In the genomic region with DNA sequence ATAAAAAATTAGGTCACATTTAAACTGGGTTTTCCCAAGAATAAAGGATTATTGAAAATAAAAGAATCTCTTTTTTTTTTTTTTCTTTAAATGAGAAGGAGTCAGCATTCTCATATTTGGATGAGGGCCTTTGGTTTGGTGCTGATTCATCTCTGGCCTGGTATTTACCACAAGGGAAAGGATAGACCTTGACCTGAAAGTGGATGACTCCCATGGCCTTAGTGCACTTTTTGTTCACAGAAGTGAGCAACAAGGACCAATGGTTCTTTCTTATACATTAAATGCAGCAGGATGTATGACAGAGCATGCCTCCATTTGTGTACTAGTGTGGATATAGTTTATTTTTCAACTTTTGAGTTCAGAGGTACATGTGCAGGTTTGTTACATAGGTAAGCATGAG, we compare ENCODE assay signal across 10 cellular contexts. TPM values are rescaled to one million over a fixed set of nuclear protein-coding genes. Genes with fewer than 3 reads are reported as not detected.
A peak's percentile ranks its signal among the peaks of the same experiment; 100 is the strongest.
DNase-seq lines count a peak whose midpoint lies in the region; ATAC-seq and TF ChIP-seq lines count a peak whose summit lies in the region.
"Had no signal": no experiment of that assay in that cellular context is flagged by ENCODE, and none has a peak within 500 bp of the region (broad histone marks: within the 10 kb centered on the region; RNA-seq: fewer than 3 reads in every experiment).

No MANE protein-coding gene starts in this region.

- H3K36me3 Mint-ChIP-seq in nephron progenitor cell (ENCODE audit: low read depth) = peaks cover 50% of the 10 kb centered on the region

- H3K27ac Mint-ChIP-seq in nephron progenitor cell = no peak overlapping the region

- in situ Hi-C loops in GM13977 (cut with MboI; ENCODE audit: low pct_unique_long_range_greater_than_20kb, low sequenced_read_pairs, unreplicated experiment) = loop anchor here (25.0 kb wide), 1 partner anchor 483 kb away; no protein-coding TSS in a partner anchor

- H4K20me1 ChIP-seq in PC-9 (ENCODE audit: insufficient read depth) = no peaks in the 10 kb centered on the region

- H3F3A ChIP-seq in PC-9 (ENCODE audit: insufficient read depth, low read depth) = peaks cover 8% of the 10 kb centered on the region; the same call in 1 of the 2 replicates

- CTCF ChIA-PET in PC-9 (lab: Charles Lee) = no interaction called here

- no peaks in the 10 kb centered on the region; the same call in 1 of the 2 replicates for H3K4me1 ChIP-seq in PC-9 (replicated peaks; ENCODE audit: insufficient read depth)

- no peak overlapping the region for H3K4me3 Mint-ChIP-seq in nephron progenitor cell

- H3K36me3 ChIP-seq in PC-9 (ENCODE audit: low read depth) = peaks cover 10% of the 10 kb centered on the region; the same call in 1 of the 2 replicates

- H3K4me1 Mint-ChIP-seq in nephron progenitor cell = peaks cover 9% of the 10 kb centered on the region

- no peaks in the 10 kb centered on the region for H3K9me3 Mint-ChIP-seq in nephron progenitor cell

- intact Hi-C loops in PC-9 (cut with micrococcal nuclease; ENCODE audit: unreplicated experiment) (no loop called here), dorsolateral prefrontal cortex (cut with DNase I) (no loop called here), left colon (cut with DNase I, micrococcal nuclease) (no loop called here)

- H3K4me3 ChIP-seq in choroid plexus epithelial cell (ENCODE audit: low read depth, low read length) = no peak overlapping the region
- H3K4me3 ChIP-seq in PC-9 = no peak overlapping the region
- no peak overlapping the region for H3K4me3 ChIP-seq in dorsolateral prefrontal cortex

- ATAC-seq in GM19468 (IDR thresholded peaks at IDR 0.05; ENCODE audit: extremely low read depth, unreplicated experiment) = peak; percentile 30
- peak; percentile 66 for ATAC-seq in HG03196 (IDR thresholded peaks at IDR 0.05; ENCODE audit: unreplicated experiment)
- no peak for ATAC-seq in left colon

- no peak overlapping the region for H2AFZ ChIP-seq in PC-9

- H3K27ac ChIP-seq in PC-9 (no peak overlapping the region), dorsolateral prefrontal cortex (no peak overlapping the region)

- POLR2A ChIA-PET in PC-9 (lab: Charles Lee; ENCODE audit: unreplicated experiment) = interaction anchor here (0.7 kb wide), 1 partner anchor 1727 kb away, joined by 4 read pairs; no protein-coding TSS in a partner anchor

- peak; percentile 17 for DNase-seq in GM13977 (ENCODE audit: low spot score)
- DNase-seq in choroid plexus epithelial cell (ENCODE audit: low read depth) = peak; percentile 59
- no peak for DNase-seq in nephron progenitor cell
- no peak for DNase-seq in PC-9
- DNase-seq in dorsolateral prefrontal cortex = no peak
- DNase-seq in left colon = no peak
- DNase-seq: kidney, OCI-M1 had no signal

- H3K4me2 ChIP-seq in PC-9 = no peak overlapping the region

- BruUV-seq in PC-9 (replicated peaks; lab: Mats Ljungman, UMichigan) = no TSS peak

- TF ChIP-seq CTCF in GM13977 (IDR thresholded peaks at IDR 0.05; ENCODE audit: extremely low read depth, insufficient read depth, missing control alignments) = no peak
- TF ChIP-seq CTCF in choroid plexus epithelial cell (conservative IDR thresholded peaks at IDR 0.05; ENCODE audit: low read depth, low read length) = no peak
- no peak for TF ChIP-seq CTCF in nephron progenitor cell (IDR thresholded peaks at IDR 0.05)
- TF ChIP-seq CTCF in PC-9 (conservative IDR thresholded peaks at IDR 0.05) = no peak
- no peak for TF ChIP-seq CTCF in dorsolateral prefrontal cortex (IDR thresholded peaks at IDR 0.05 in 54 of 56, conservative IDR thresholded peaks at IDR 0.05 in 2 of 56; ENCODE audit: low read depth in 1 of 56, partially characterized antibody in 56 of 56)

- H3K9me3 ChIP-seq in PC-9 (ENCODE audit: insufficient read depth, low read depth) = no peaks in the 10 kb centered on the region

- H3K27me3 ChIP-seq in PC-9 (ENCODE audit: insufficient read depth, low read depth) = no peaks in the 10 kb centered on the region
- H3K27me3 ChIP-seq in dorsolateral prefrontal cortex = no peaks in the 10 kb centered on the region

- no peaks in the 10 kb centered on the region for H3K9me2 ChIP-seq in PC-9 (ENCODE audit: insufficient read depth)

- H3K27me3 Mint-ChIP-seq in nephron progenitor cell (ENCODE audit: low read depth, poor library complexity) = no peaks in the 10 kb centered on the region

- H3K79me2 ChIP-seq in PC-9 (ENCODE audit: low read depth) = peaks cover 9% of the 10 kb centered on the region; the same call in 1 of the 2 replicates

RNA-seq across cellular contexts. Expression of gene YTHDC2, which starts 6.9 kb away (rescaled TPM):
- 14.9 and 18.6 TPM in 2 replicates for total RNA-seq in PC-9 (2021)
- 10 to 100 TPM; 26.6 to 63.8 (median 40.6) TPM for total RNA-seq in dorsolateral prefrontal cortex
- 10 to 100 TPM; 22.3 to 23.2 TPM for total RNA-seq in left colon

RNA-seq across cellular contexts. Expression of gene MCC, which starts 32.2 kb away (rescaled TPM):
- total RNA-seq in PC-9 (2021) (2.5 TPM in 2 replicates), dorsolateral prefrontal cortex (10 to 100 TPM; 12.6 to 71.6 (median 21.7) TPM), left colon (1 to 10 TPM; 1.9 to 4.3 TPM)

Comparison
In these comparisons a context has a peak if more than half of its experiments do, and no peak if none do; other contexts are left out.
1. DNase-seq: peak in GM13977 (single experiment) and choroid plexus epithelial cell (single experiment); none in nephron progenitor cell (single experiment), PC-9 (0 of 2), dorsolateral prefrontal cortex (0 of 10) and left colon (0 of 2).